Comparison of ENCODE assay signal across 1 cellular context in the genomic region with DNA sequence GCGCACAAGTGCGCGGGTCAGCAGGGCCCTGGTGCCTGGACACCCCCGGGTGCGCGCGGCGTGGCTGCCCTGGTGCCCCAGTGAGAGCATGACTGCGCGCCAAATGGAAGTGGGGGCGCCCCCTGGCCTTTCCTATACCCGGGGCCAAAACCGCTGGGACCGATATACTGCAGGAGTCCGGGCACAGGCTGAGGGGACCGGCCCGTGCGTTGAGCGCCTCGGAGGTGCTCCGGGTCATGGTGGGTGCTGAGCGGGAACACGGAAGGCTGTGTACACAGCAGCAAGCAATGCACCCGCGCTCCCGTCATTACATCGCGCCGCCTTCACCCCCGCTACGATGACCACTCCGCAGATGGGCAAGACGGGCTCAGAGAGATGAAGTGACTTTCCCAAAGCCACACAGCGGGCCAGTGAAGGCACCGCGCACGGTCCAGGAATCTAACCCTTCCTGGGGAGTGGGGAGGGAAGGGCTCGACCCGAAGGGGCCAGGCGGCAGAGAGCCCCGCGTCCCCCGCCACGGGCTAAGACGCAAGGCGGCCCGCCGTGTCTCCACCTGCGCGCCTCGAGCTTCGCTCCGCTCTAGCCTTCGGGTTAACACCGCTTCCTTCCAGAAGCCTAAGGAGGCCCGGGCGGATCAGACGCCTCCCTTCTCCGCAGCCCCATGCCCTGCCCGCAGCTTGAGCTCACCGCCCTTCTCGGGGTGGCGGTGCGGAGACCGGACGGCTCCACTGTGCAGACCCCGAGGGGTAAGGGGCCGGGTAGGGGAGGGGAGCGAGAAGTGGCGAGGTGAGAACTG.
TF ChIP-seq lines count a peak whose summit lies in the region.

No MANE protein-coding gene starts in this region.

TF ChIP-seq in WTC11, 78 proteins besides CTCF, POLR2A, EP300 and RAD21 (continues in another document):
- TF ChIP-seq, protein P1, sequence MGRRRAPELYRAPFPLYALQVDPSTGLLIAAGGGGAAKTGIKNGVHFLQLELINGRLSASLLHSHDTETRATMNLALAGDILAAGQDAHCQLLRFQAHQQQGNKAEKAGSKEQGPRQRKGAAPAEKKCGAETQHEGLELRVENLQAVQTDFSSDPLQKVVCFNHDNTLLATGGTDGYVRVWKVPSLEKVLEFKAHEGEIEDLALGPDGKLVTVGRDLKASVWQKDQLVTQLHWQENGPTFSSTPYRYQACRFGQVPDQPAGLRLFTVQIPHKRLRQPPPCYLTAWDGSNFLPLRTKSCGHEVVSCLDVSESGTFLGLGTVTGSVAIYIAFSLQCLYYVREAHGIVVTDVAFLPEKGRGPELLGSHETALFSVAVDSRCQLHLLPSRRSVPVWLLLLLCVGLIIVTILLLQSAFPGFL (CRISPR knock-in tag; IDR thresholded peaks at IDR 0.05; ENCODE audit: borderline replicate concordance) = no peak
- TF ChIP-seq, protein P2, sequence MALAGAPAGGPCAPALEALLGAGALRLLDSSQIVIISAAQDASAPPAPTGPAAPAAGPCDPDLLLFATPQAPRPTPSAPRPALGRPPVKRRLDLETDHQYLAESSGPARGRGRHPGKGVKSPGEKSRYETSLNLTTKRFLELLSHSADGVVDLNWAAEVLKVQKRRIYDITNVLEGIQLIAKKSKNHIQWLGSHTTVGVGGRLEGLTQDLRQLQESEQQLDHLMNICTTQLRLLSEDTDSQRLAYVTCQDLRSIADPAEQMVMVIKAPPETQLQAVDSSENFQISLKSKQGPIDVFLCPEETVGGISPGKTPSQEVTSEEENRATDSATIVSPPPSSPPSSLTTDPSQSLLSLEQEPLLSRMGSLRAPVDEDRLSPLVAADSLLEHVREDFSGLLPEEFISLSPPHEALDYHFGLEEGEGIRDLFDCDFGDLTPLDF (CRISPR knock-in tag; IDR thresholded peaks at IDR 0.05) = no peak
- TF ChIP-seq ZNF121 (CRISPR knock-in tag; IDR thresholded peaks at IDR 0.05) = peak; percentile 40; the same call in 1 of the 2 replicates
- 0 out of 2 replicates have a peak, but pooled peaks have one; percentile 38 for TF ChIP-seq MYBL2 (CRISPR knock-in tag; IDR thresholded peaks at IDR 0.05)
- no peak for TF ChIP-seq ESRRA (CRISPR knock-in tag; IDR thresholded peaks at IDR 0.05; ENCODE audit: borderline replicate concordance)
- no peak for TF ChIP-seq NR1H2 (CRISPR knock-in tag; IDR thresholded peaks at IDR 0.05)
- TF ChIP-seq NR3C1 (CRISPR knock-in tag; conservative IDR thresholded peaks at IDR 0.05; ENCODE audit: low read depth) = no peak
- 0 out of 2 replicates have a peak, but pooled peaks have one; percentile 18 for TF ChIP-seq FOXK1 (CRISPR knock-in tag; IDR thresholded peaks at IDR 0.05)
- TF ChIP-seq ZNF671 (CRISPR knock-in tag; IDR thresholded peaks at IDR 0.05) = no peak
- TF ChIP-seq, protein P3, sequence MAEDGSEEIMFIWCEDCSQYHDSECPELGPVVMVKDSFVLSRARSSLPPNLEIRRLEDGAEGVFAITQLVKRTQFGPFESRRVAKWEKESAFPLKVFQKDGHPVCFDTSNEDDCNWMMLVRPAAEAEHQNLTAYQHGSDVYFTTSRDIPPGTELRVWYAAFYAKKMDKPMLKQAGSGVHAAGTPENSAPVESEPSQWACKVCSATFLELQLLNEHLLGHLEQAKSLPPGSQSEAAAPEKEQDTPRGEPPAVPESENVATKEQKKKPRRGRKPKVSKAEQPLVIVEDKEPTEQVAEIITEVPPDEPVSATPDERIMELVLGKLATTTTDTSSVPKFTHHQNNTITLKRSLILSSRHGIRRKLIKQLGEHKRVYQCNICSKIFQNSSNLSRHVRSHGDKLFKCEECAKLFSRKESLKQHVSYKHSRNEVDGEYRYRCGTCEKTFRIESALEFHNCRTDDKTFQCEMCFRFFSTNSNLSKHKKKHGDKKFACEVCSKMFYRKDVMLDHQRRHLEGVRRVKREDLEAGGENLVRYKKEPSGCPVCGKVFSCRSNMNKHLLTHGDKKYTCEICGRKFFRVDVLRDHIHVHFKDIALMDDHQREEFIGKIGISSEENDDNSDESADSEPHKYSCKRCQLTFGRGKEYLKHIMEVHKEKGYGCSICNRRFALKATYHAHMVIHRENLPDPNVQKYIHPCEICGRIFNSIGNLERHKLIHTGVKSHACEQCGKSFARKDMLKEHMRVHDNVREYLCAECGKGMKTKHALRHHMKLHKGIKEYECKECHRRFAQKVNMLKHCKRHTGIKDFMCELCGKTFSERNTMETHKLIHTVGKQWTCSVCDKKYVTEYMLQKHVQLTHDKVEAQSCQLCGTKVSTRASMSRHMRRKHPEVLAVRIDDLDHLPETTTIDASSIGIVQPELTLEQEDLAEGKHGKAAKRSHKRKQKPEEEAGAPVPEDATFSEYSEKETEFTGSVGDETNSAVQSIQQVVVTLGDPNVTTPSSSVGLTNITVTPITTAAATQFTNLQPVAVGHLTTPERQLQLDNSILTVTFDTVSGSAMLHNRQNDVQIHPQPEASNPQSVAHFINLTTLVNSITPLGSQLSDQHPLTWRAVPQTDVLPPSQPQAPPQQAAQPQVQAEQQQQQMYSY (CRISPR knock-in tag; IDR thresholded peaks at IDR 0.05) = no peak
- no peak for TF ChIP-seq JAZF1 (CRISPR knock-in tag; IDR thresholded peaks at IDR 0.05)
- TF ChIP-seq, protein P4, sequence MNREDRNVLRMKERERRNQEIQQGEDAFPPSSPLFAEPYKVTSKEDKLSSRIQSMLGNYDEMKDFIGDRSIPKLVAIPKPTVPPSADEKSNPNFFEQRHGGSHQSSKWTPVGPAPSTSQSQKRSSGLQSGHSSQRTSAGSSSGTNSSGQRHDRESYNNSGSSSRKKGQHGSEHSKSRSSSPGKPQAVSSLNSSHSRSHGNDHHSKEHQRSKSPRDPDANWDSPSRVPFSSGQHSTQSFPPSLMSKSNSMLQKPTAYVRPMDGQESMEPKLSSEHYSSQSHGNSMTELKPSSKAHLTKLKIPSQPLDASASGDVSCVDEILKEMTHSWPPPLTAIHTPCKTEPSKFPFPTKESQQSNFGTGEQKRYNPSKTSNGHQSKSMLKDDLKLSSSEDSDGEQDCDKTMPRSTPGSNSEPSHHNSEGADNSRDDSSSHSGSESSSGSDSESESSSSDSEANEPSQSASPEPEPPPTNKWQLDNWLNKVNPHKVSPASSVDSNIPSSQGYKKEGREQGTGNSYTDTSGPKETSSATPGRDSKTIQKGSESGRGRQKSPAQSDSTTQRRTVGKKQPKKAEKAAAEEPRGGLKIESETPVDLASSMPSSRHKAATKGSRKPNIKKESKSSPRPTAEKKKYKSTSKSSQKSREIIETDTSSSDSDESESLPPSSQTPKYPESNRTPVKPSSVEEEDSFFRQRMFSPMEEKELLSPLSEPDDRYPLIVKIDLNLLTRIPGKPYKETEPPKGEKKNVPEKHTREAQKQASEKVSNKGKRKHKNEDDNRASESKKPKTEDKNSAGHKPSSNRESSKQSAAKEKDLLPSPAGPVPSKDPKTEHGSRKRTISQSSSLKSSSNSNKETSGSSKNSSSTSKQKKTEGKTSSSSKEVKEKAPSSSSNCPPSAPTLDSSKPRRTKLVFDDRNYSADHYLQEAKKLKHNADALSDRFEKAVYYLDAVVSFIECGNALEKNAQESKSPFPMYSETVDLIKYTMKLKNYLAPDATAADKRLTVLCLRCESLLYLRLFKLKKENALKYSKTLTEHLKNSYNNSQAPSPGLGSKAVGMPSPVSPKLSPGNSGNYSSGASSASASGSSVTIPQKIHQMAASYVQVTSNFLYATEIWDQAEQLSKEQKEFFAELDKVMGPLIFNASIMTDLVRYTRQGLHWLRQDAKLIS (CRISPR knock-in tag; IDR thresholded peaks at IDR 0.05; ENCODE audit: borderline replicate concordance) = no peak
- TF ChIP-seq SP1 (CRISPR knock-in tag; conservative IDR thresholded peaks at IDR 0.05) = peak; percentile 45; the same call in 1 of the 2 replicates
- no peak for TF ChIP-seq FOXJ3 (CRISPR knock-in tag; IDR thresholded peaks at IDR 0.05; ENCODE audit: borderline replicate concordance)
- TF ChIP-seq GTF2I (CRISPR knock-in tag; conservative IDR thresholded peaks at IDR 0.05) = peak; percentile 59; the same call in 1 of the 2 replicates
- no peak for TF ChIP-seq CBFB (CRISPR knock-in tag; IDR thresholded peaks at IDR 0.05; ENCODE audit: low read depth)
- TF ChIP-seq, protein P5, sequence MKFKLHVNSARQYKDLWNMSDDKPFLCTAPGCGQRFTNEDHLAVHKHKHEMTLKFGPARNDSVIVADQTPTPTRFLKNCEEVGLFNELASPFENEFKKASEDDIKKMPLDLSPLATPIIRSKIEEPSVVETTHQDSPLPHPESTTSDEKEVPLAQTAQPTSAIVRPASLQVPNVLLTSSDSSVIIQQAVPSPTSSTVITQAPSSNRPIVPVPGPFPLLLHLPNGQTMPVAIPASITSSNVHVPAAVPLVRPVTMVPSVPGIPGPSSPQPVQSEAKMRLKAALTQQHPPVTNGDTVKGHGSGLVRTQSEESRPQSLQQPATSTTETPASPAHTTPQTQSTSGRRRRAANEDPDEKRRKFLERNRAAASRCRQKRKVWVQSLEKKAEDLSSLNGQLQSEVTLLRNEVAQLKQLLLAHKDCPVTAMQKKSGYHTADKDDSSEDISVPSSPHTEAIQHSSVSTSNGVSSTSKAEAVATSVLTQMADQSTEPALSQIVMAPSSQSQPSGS (CRISPR knock-in tag; IDR thresholded peaks at IDR 0.05; ENCODE audit: borderline replicate concordance, low read depth) = no peak
- TF ChIP-seq, protein P6, sequence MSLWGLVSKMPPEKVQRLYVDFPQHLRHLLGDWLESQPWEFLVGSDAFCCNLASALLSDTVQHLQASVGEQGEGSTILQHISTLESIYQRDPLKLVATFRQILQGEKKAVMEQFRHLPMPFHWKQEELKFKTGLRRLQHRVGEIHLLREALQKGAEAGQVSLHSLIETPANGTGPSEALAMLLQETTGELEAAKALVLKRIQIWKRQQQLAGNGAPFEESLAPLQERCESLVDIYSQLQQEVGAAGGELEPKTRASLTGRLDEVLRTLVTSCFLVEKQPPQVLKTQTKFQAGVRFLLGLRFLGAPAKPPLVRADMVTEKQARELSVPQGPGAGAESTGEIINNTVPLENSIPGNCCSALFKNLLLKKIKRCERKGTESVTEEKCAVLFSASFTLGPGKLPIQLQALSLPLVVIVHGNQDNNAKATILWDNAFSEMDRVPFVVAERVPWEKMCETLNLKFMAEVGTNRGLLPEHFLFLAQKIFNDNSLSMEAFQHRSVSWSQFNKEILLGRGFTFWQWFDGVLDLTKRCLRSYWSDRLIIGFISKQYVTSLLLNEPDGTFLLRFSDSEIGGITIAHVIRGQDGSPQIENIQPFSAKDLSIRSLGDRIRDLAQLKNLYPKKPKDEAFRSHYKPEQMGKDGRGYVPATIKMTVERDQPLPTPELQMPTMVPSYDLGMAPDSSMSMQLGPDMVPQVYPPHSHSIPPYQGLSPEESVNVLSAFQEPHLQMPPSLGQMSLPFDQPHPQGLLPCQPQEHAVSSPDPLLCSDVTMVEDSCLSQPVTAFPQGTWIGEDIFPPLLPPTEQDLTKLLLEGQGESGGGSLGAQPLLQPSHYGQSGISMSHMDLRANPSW (CRISPR knock-in tag; conservative IDR thresholded peaks at IDR 0.05; ENCODE audit: low read depth) = no peak
- TF ChIP-seq NFYB (CRISPR knock-in tag; conservative IDR thresholded peaks at IDR 0.05; ENCODE audit: low read depth) = no peak
- TF ChIP-seq SMAD4 (CRISPR knock-in tag; IDR thresholded peaks at IDR 0.05) = no peak
- TF ChIP-seq, protein P7, sequence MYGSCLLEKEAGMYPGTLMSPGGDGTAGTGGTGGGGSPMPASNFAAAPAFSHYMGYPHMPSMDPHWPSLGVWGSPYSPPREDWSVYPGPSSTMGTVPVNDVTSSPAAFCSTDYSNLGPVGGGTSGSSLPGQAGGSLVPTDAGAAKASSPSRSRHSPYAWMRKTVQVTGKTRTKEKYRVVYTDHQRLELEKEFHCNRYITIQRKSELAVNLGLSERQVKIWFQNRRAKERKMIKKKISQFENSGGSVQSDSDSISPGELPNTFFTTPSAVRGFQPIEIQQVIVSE (CRISPR knock-in tag; IDR thresholded peaks at IDR 0.05; ENCODE audit: borderline replicate concordance) = no peak
- no peak for TF ChIP-seq MXD4 (CRISPR knock-in tag; IDR thresholded peaks at IDR 0.05; ENCODE audit: borderline replicate concordance)
- TF ChIP-seq SMAD3 (CRISPR knock-in tag; IDR thresholded peaks at IDR 0.05; ENCODE audit: borderline replicate concordance) = no peak
- TF ChIP-seq, protein P8, sequence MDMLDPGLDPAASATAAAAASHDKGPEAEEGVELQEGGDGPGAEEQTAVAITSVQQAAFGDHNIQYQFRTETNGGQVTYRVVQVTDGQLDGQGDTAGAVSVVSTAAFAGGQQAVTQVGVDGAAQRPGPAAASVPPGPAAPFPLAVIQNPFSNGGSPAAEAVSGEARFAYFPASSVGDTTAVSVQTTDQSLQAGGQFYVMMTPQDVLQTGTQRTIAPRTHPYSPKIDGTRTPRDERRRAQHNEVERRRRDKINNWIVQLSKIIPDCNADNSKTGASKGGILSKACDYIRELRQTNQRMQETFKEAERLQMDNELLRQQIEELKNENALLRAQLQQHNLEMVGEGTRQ (CRISPR knock-in tag; IDR thresholded peaks at IDR 0.05) = no peak
- TF ChIP-seq, protein P9, sequence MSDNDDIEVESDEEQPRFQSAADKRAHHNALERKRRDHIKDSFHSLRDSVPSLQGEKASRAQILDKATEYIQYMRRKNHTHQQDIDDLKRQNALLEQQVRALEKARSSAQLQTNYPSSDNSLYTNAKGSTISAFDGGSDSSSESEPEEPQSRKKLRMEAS (CRISPR knock-in tag; IDR thresholded peaks at IDR 0.05) = peak; percentile 67
- TF ChIP-seq, protein P10, sequence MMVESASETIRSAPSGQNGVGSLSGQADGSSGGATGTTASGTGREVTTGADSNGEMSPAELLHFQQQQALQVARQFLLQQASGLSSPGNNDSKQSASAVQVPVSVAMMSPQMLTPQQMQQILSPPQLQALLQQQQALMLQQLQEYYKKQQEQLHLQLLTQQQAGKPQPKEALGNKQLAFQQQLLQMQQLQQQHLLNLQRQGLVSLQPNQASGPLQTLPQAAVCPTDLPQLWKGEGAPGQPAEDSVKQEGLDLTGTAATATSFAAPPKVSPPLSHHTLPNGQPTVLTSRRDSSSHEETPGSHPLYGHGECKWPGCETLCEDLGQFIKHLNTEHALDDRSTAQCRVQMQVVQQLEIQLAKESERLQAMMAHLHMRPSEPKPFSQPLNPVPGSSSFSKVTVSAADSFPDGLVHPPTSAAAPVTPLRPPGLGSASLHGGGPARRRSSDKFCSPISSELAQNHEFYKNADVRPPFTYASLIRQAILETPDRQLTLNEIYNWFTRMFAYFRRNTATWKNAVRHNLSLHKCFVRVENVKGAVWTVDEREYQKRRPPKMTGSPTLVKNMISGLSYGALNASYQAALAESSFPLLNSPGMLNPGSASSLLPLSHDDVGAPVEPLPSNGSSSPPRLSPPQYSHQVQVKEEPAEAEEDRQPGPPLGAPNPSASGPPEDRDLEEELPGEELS (CRISPR knock-in tag; IDR thresholded peaks at IDR 0.05) = no peak
- TF ChIP-seq FOXP1 (CRISPR knock-in tag; IDR thresholded peaks at IDR 0.05; ENCODE audit: borderline replicate concordance) = peak; percentile 38; the same call in 1 of the 2 replicates
